Comparison of ENCODE assay signal across 8 cellular contexts in the genomic region with DNA sequence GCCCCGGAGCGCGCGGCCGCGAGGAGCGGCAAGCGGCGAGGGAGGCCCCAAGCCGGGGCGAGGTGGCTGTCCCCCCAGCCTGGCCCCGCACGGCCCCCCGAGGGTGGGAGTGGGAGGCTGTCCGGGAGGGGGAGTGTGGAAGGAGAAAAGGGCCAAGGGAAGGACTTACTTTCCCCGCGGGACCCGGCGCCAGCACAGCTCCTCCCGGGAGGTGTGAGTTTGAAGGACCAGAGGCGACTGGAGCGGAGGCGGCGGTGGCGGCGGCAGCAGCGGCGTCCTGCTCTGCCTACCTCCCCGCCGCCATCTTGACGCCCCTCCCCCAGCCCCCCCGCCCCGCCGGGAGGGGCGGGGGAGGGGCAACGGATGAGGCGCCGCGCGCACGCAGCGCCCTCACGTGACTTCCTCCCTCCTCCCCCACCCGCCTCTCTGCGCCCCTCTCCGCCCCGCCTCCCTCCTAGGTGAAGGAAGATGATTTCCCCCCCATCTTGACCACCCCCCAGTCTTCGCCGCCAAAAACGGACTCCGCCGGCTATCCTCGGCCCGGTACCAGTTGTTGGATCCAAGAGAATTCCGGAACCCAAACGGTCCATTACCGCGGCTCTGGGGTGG. TPM values are rescaled to one million over a fixed set of nuclear protein-coding genes. Genes with fewer than 3 reads are reported as not detected.
A peak's percentile ranks its signal among the peaks of the same experiment; 100 is the strongest.
DNase-seq lines count a peak whose midpoint lies in the region; ATAC-seq and TF ChIP-seq lines count a peak whose summit lies in the region.

A gene (minus strand): TSS at position 316 of the 609 bp plus-strand sequence. CDS start 14,406 bp downstream, outside the sequence.

- peaks cover 49% of the 10 kb centered on the region for H3K79me2 ChIP-seq in OCI-LY1 (ENCODE audit: insufficient read depth, low read length)

- peak; percentile 85 to 95 (median 89) for DNase-seq in CD4-positive, alpha-beta T cell
- DNase-seq in GM20000 (ENCODE audit: low spot score): peak; percentile 96
- peak; percentile 85 for DNase-seq in activated T-cell treated with anti-CD3 and anti-CD28 coated beads for 4 hours
- peak; percentile 95 to 97 for DNase-seq in erythroblast (lab: John Stamatoyannopoulos, UW)
- peak; percentile 74 for DNase-seq in stimulated activated CD8-positive, alpha-beta memory T cell treated with anti-CD3 and anti-CD28 coated beads, Interleukin-7, amount 100 ng/mL, for 24 hours (ENCODE audit: low read depth)

- peak within 1 kb of the TSS; percentile 95 for H3K4me2 ChIP-seq in OCI-LY1 (ENCODE audit: low read length)

- peak within 1 kb of the TSS; percentile 78 for H3K4me3 ChIP-seq in HUES64 (ENCODE audit: low read length)
- peak within 1 kb of the TSS; percentile 76 for H3K4me3 ChIP-seq in OCI-LY1 (ENCODE audit: low read depth, low read length, poor library complexity, severe bottlenecking)
- peak within 1 kb of the TSS; percentile 92 to 97 for H3K4me3 ChIP-seq in muscle layer of colon (ENCODE audit: low read depth in 1 of 2, low read length in 2 of 2)

- peak within 1 kb of the TSS; percentile 93 for H3K27ac ChIP-seq in CD4-positive, alpha-beta T cell (ENCODE audit: low read depth, low read length)
- peak within 1 kb of the TSS; percentile 98 for H3K27ac ChIP-seq in HUES64 (ENCODE audit: low read depth, low read length)
- peak within 1 kb of the TSS; percentile 92 for H3K27ac ChIP-seq in OCI-LY1 (ENCODE audit: low read depth, low read length, poor library complexity, severe bottlenecking)
- H3K27ac ChIP-seq in muscle layer of colon (ENCODE audit: low read depth, low read length): peak within 1 kb of the TSS; percentile 99

- H3K36me3 ChIP-seq in HUES64 (ENCODE audit: insufficient read depth, low read length) (peaks cover 1% of the 10 kb centered on the region; the same call in 1 of the 2 replicates), OCI-LY1 (ENCODE audit: insufficient read depth, low read length) (peaks cover 12% of the 10 kb centered on the region; the same call in 1 of the 2 replicates), muscle layer of colon (ENCODE audit: insufficient read depth, low read length) (no peaks in the 10 kb centered on the region)

- intact Hi-C loops in CD4-positive, alpha-beta T cell (cut with DNase I, micrococcal nuclease): loop anchor here (1.0 to 10.0 kb wide), 10 partner anchors 20 to 837 kb away; a partner anchor contains a TSS

- H3F3A ChIP-seq in OCI-LY1 (ENCODE audit: insufficient read depth, low read length): 0 out of 2 replicates have a peak, but pooled peaks cover 4% of the 10 kb centered on the region

- no peaks in the 10 kb centered on the region for H3K27me3 Mint-ChIP-seq in CD4-positive, alpha-beta T cell

- H3K36me3 Mint-ChIP-seq in CD4-positive, alpha-beta T cell (ENCODE audit: low read depth): peaks cover 20% of the 10 kb centered on the region

- no peak for TF ChIP-seq CTCF in CD4-positive, alpha-beta T cell (IDR thresholded peaks at IDR 0.05)
- TF ChIP-seq CTCF in GM20000 (IDR thresholded peaks at IDR 0.05; ENCODE audit: extremely low read depth, missing control alignments) (no peak), OCI-LY1 (IDR thresholded peaks at IDR 0.05; ENCODE audit: low read length) (no peak)

- H3K27me3 ChIP-seq in CD4-positive, alpha-beta T cell (ENCODE audit: control insufficient read depth, insufficient read depth, low read length): no peaks in the 10 kb centered on the region
- H3K27me3 ChIP-seq in HUES64 (ENCODE audit: insufficient read depth, low read length) (no peaks in the 10 kb centered on the region), OCI-LY1 (ENCODE audit: insufficient read depth, low read length) (no peaks in the 10 kb centered on the region), muscle layer of colon (ENCODE audit: control insufficient read depth in 1 of 2, insufficient read depth in 2 of 2, low read length in 2 of 2) (no peaks in the 10 kb centered on the region)

- WGBS in HUES64: 1% methylated on average over 41 of the region's 58 CpGs

- no peaks in the 10 kb centered on the region for H3K9me3 ChIP-seq in CD4-positive, alpha-beta T cell (ENCODE audit: control insufficient read depth, low read length)
- H3K9me3 ChIP-seq in HUES64 (ENCODE audit: insufficient read depth, low read depth, low read length) (no peaks in the 10 kb centered on the region), OCI-LY1 (ENCODE audit: low read length) (no peaks in the 10 kb centered on the region), muscle layer of colon (ENCODE audit: low read length) (no peaks in the 10 kb centered on the region)

- no peaks in the 10 kb centered on the region for H4K20me1 ChIP-seq in OCI-LY1 (ENCODE audit: insufficient read depth, low read length)

- H3K4me1 ChIP-seq in HUES64 (ENCODE audit: insufficient read depth, low read length) (peaks cover 7% of the 10 kb centered on the region; the same call in 1 of the 2 replicates), OCI-LY1 (ENCODE audit: insufficient read depth, low read length, severe bottlenecking) (peaks cover 19% of the 10 kb centered on the region), muscle layer of colon (ENCODE audit: insufficient read depth, low read length) (no peaks in the 10 kb centered on the region)

- CTCF ChIA-PET in CD4-positive, alpha-beta T cell (lab: Charles Lee): interaction anchor here (0.8 to 2.7 kb wide), 19 partner anchors 9 to 238 kb away, joined by 3 to 29 read pairs (median 6); a partner anchor contains a TSS

- no peaks in the 10 kb centered on the region for H3K9me3 Mint-ChIP-seq in CD4-positive, alpha-beta T cell

- H3K4me1 Mint-ChIP-seq in CD4-positive, alpha-beta T cell (ENCODE audit: low read depth): peaks cover 24% of the 10 kb centered on the region

- H2AFZ ChIP-seq in OCI-LY1 (ENCODE audit: low read length): peak within 1 kb of the TSS; percentile 1; the same call in 1 of the 2 replicates

- H3K9ac ChIP-seq in HUES64 (ENCODE audit: low read depth, low read length) (peak within 1 kb of the TSS; percentile 92), OCI-LY1 (ENCODE audit: low read length) (peak within 1 kb of the TSS; percentile 76), muscle layer of colon (ENCODE audit: low read length) (peak within 1 kb of the TSS; percentile 66)

- POLR2A ChIA-PET in CD4-positive, alpha-beta T cell (lab: Charles Lee): interaction anchor here (0.8 to 3.5 kb wide), 27 partner anchors 9 to 1139 kb away, joined by 3 to 52 read pairs (median 6); a partner anchor contains a TSS

- H3K27ac Mint-ChIP-seq in CD4-positive, alpha-beta T cell: peak within 1 kb of the TSS; percentile 88

- peak within 1 kb of the TSS; percentile 93 for H3K4me3 Mint-ChIP-seq in CD4-positive, alpha-beta T cell

- H3K9me2 ChIP-seq in OCI-LY1 (ENCODE audit: low read depth, low read length): no peaks in the 10 kb centered on the region

- TF ChIP-seq POLR2A in erythroblast (IDR thresholded peaks at IDR 0.05; ENCODE audit: low read length): no peak

- peak; percentile 63 for ATAC-seq in CD4-positive, alpha-beta T cell (ENCODE audit: poor library complexity)

RNA-seq across cellular contexts. Expression of the gene that starts here (rescaled TPM):
- total RNA-seq in CD4-positive, alpha-beta T cell: 10 to 100 TPM; 21.3 to 21.9 TPM
- polyA plus RNA-seq in HUES64 (2013, experiment 1 of 2): 20.5 TPM
- polyA plus RNA-seq in HUES64 (2013, experiment 2 of 2): 20.9 TPM

Comparison
In these comparisons a context has a peak if more than half of its experiments do, and no peak if none do; other contexts are left out.
1. Peak in every context shown above with its lines: DNase-seq, ATAC-seq, H3K4me3 ChIP-seq and H3K27ac ChIP-seq.